ENCODE assay signal across 8 cellular contexts in genomic region chr17:38352245-38353083, GRCh38. TPM values are rescaled to one million over a fixed set of nuclear protein-coding genes. Genes with fewer than 3 reads are reported as not detected.
DNase-seq lines count a peak whose midpoint lies in the region; ATAC-seq and TF ChIP-seq lines count a peak whose summit lies in the region.

No MANE protein-coding gene starts in this region.

- no peak for TF ChIP-seq CTCF in GM10266 (IDR thresholded peaks at IDR 0.05; ENCODE audit: control insufficient read depth, insufficient read depth, low read depth, missing control alignments)
- TF ChIP-seq CTCF in colonic mucosa (IDR thresholded peaks at IDR 0.05) = no peak
- TF ChIP-seq CTCF in liver (IDR thresholded peaks at IDR 0.05; ENCODE audit: low read depth, low read length, missing input control) = no peak

- intact Hi-C loops in colonic mucosa (cut with DNase I) = no loop called here

- H3K27ac ChIP-seq in colonic mucosa (peak overlapping the region; percentile 61), liver (ENCODE audit: low read depth in 1 of 2, low read length in 2 of 2) (peak overlapping the region in 1 of 2 donors; percentile 44)

- H3K9me3 ChIP-seq in colonic mucosa (no peaks in the 10 kb centered on the region), liver (ENCODE audit: control insufficient read depth in 4 of 4, low read length in 3 of 4) (no peaks in the 10 kb centered on the region)

- peaks cover 54 to 55% (median 55%) of the 10 kb centered on the region in 3 donors for H3K4me1 Mint-ChIP-seq in T-cell
- H3K4me1 Mint-ChIP-seq in stimulated activated effector memory CD8-positive, alpha-beta T cell treated with anti-CD3 and anti-CD28 coated beads, Interleukin-12 subunit alpha, Interleukin-12 subunit beta, amount 100 ng/mL, for 72 hours = peaks cover 56% of the 10 kb centered on the region

- H3K27me3 Mint-ChIP-seq in T-cell = no peaks in the 10 kb centered on the region

- no peaks in the 10 kb centered on the region for H3K27me3 ChIP-seq in colonic mucosa
- no peaks in the 10 kb centered on the region for H3K27me3 ChIP-seq in liver (ENCODE audit: control insufficient read depth in 4 of 4, insufficient read depth in 4 of 4, low read length in 3 of 4)

- DNase-seq in GM10266 (ENCODE audit: extremely low spot score) = peak; percentile 40
- DNase-seq in T-cell = peak in 13 of 34 experiments; percentile 2 to 24 (median 9)
- peak; percentile 38 for DNase-seq in colonic mucosa
- DNase-seq in stimulated activated effector memory CD8-positive, alpha-beta T cell treated with anti-CD3 and anti-CD28 coated beads, Interleukin-12 subunit alpha, Interleukin-12 subunit beta, amount 100 ng/mL, for 72 hours (ENCODE audit: low spot score in 2 of 2) = peak; percentile 6 to 63
- no peak for DNase-seq in COR-L47 (lab: John Stamatoyannopoulos, UW)
- no peak for DNase-seq in NCI-H2081 treated with DMSO at 0.1 percent for 48 hours (lab: John Stamatoyannopoulos, UW)

- no peak overlapping the region for H3K27ac Mint-ChIP-seq in T-cell
- no peak overlapping the region for H3K27ac Mint-ChIP-seq in stimulated activated effector memory CD8-positive, alpha-beta T cell treated with anti-CD3 and anti-CD28 coated beads, Interleukin-12 subunit alpha, Interleukin-12 subunit beta, amount 100 ng/mL, for 72 hours

- TF ChIP-seq RAD21 in liver (IDR thresholded peaks at IDR 0.05) = no peak

- WGBS in liver = under 1% methylated on average over 72 of the region's 72 CpGs

- no peaks in the 10 kb centered on the region for H3K36me3 Mint-ChIP-seq in T-cell
- no peaks in the 10 kb centered on the region for H3K36me3 Mint-ChIP-seq in stimulated activated effector memory CD8-positive, alpha-beta T cell treated with anti-CD3 and anti-CD28 coated beads, Interleukin-12 subunit alpha, Interleukin-12 subunit beta, amount 100 ng/mL, for 72 hours

- H3K36me3 ChIP-seq in colonic mucosa (no peaks in the 10 kb centered on the region), liver (ENCODE audit: control insufficient read depth in 4 of 4, insufficient read depth in 3 of 4, low read depth in 1 of 4, low read length in 3 of 4) (no peaks in the 10 kb centered on the region)

- H3K9ac ChIP-seq in colonic mucosa (ENCODE audit: low read depth in 2 of 2, low read length in 2 of 2) = peak overlapping the region; percentile 58 to 77
- H3K9ac ChIP-seq in liver (ENCODE audit: low read depth in 1 of 2, low read length in 2 of 2) = peak overlapping the region; percentile 44 to 64

- H3K9me3 Mint-ChIP-seq in T-cell = no peaks in the 10 kb centered on the region
- H3K9me3 Mint-ChIP-seq in stimulated activated effector memory CD8-positive, alpha-beta T cell treated with anti-CD3 and anti-CD28 coated beads, Interleukin-12 subunit alpha, Interleukin-12 subunit beta, amount 100 ng/mL, for 72 hours = no peaks in the 10 kb centered on the region

- CTCF ChIA-PET in T-cell (lab: Charles Lee) = interaction anchor here in 1 of 2 donors (0.6 to 1.6 kb wide), 5 partner anchors 8 to 415 kb away, joined by 3 to 10 read pairs (median 3); no protein-coding TSS in a partner anchor

- POLR2A ChIA-PET in T-cell (lab: Charles Lee) = interaction anchor here in 1 of 2 donors (0.7 kb wide), 1 partner anchor 11 kb away, joined by 6 read pairs; no protein-coding TSS in a partner anchor

- H3K4me3 ChIP-seq in colonic mucosa (peak overlapping the region; percentile 91), liver (ENCODE audit: low read depth in 1 of 3, low read length in 3 of 3) (peak overlapping the region; percentile 57 to 98 (median 75))

- H3K4me3 Mint-ChIP-seq in T-cell = peak overlapping the region; percentile 78 to 82 (median 80)
- peak overlapping the region; percentile 81 for H3K4me3 Mint-ChIP-seq in stimulated activated effector memory CD8-positive, alpha-beta T cell treated with anti-CD3 and anti-CD28 coated beads, Interleukin-12 subunit alpha, Interleukin-12 subunit beta, amount 100 ng/mL, for 72 hours

- H3K4me1 ChIP-seq in colonic mucosa (no peaks in the 10 kb centered on the region), liver (ENCODE audit: control insufficient read depth in 4 of 4, insufficient read depth in 4 of 4, low read length in 3 of 4) (peaks cover 6 to 19% (median 8%) of the 10 kb centered on the region in 4 donors)

- ATAC-seq in HG02623 (IDR thresholded peaks at IDR 0.05; ENCODE audit: unreplicated experiment) (peak; percentile 12), T-cell (replicated peaks in 1 of 4) (peak in 2 of 4 experiments; percentile 1 to 3)
- peak; percentile 9 for ATAC-seq in stimulated activated effector memory CD8-positive, alpha-beta T cell treated with anti-CD3 and anti-CD28 coated beads, Interleukin-12 subunit alpha, Interleukin-12 subunit beta, amount 100 ng/mL, for 72 hours

TF ChIP-seq in liver, 16 proteins besides CTCF, POLR2A, EP300 and RAD21:
- no peak for TF ChIP-seq FOXA1 (IDR thresholded peaks at IDR 0.05)
- TF ChIP-seq HNF4A (conservative IDR thresholded peaks at IDR 0.05) = no peak
- no peak for TF ChIP-seq REST (IDR thresholded peaks at IDR 0.05)
- TF ChIP-seq ATF3 (IDR thresholded peaks at IDR 0.05) = no peak
- TF ChIP-seq NR2F2 (IDR thresholded peaks at IDR 0.05) = no peak
- TF ChIP-seq SP1 (IDR thresholded peaks at IDR 0.05) = no peak
- no peak for TF ChIP-seq GABPA (IDR thresholded peaks at IDR 0.05 in 1 of 2, conservative IDR thresholded peaks at IDR 0.05 in 1 of 2)
- TF ChIP-seq FOXA2 (IDR thresholded peaks at IDR 0.05) = no peak
- TF ChIP-seq EGR1 (IDR thresholded peaks at IDR 0.05; ENCODE audit: low read depth in 2 of 2) = no peak
- TF ChIP-seq RXRA (IDR thresholded peaks at IDR 0.05) = no peak
- TF ChIP-seq YY1 (IDR thresholded peaks at IDR 0.05) = no peak
- TF ChIP-seq HNF4G (IDR thresholded peaks at IDR 0.05) = no peak
- no peak for TF ChIP-seq ZBTB33 (IDR thresholded peaks at IDR 0.05)
- no peak for TF ChIP-seq JUND (IDR thresholded peaks at IDR 0.05)
- TF ChIP-seq, protein P1, sequence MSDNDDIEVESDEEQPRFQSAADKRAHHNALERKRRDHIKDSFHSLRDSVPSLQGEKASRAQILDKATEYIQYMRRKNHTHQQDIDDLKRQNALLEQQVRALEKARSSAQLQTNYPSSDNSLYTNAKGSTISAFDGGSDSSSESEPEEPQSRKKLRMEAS (IDR thresholded peaks at IDR 0.05) = no peak

RNA-seq across cellular contexts. Expression of gene SOCS7, which starts 0.8 kb away (rescaled TPM):
- total RNA-seq in T-cell (10 to 100 TPM; 18.9 to 24.5 (median 20.7) TPM), colonic mucosa (10 to 100 TPM; 11.4 to 15.3 TPM), liver (10 to 100 TPM in 1 of 2 donors, 1 to 10 TPM in 1; 3.6 to 11.0 TPM)
- polyA plus RNA-seq in liver = 1 to 10 TPM in 1 of 2 donors, under 1 TPM in 1; 0.74 to 2.2 TPM

RNA-seq across cellular contexts. Expression of gene GPR179, which starts 8.7 kb away (rescaled TPM):
- under 1 TPM in 4 of 5 donors, not detected in 1; 0.03 to 0.53 (median 0.08) TPM for total RNA-seq in T-cell
- under 1 TPM; 0.03 to 0.12 TPM for total RNA-seq in colonic mucosa
- total RNA-seq in liver = under 1 TPM; under 0.01 to 0.05 TPM
- polyA plus RNA-seq in liver = under 1 TPM in 1 of 2 donors, not detected in 1; 0.01 TPM

RNA-seq across cellular contexts. Expression of gene MRPL45, which starts 55.5 kb away (rescaled TPM):
- total RNA-seq in T-cell = 10 to 100 TPM; 16.3 to 21.7 (median 19.5) TPM
- total RNA-seq in colonic mucosa = 10 to 100 TPM; 34.1 to 42.4 TPM
- total RNA-seq in liver = 10 to 100 TPM; 16.9 to 19.5 TPM
- polyA plus RNA-seq in liver = 10 to 100 TPM; 18.5 to 22.2 TPM

Comparison
In these comparisons a context has a peak if more than half of its experiments do, and no peak if none do; other contexts are left out.
1. DNase-seq: peak in GM10266 (single experiment), colonic mucosa (single experiment) and stimulated activated effector memory CD8-positive, alpha-beta T cell treated with anti-CD3 and anti-CD28 coated beads, Interleukin-12 subunit alpha, Interleukin-12 subunit beta, amount 100 ng/mL, for 72 hours (2 of 2); none in COR-L47 (single experiment) and NCI-H2081 treated with DMSO at 0.1 percent for 48 hours (single experiment).